ENCODE assay signal across 27 cellular contexts in the genomic region with DNA sequence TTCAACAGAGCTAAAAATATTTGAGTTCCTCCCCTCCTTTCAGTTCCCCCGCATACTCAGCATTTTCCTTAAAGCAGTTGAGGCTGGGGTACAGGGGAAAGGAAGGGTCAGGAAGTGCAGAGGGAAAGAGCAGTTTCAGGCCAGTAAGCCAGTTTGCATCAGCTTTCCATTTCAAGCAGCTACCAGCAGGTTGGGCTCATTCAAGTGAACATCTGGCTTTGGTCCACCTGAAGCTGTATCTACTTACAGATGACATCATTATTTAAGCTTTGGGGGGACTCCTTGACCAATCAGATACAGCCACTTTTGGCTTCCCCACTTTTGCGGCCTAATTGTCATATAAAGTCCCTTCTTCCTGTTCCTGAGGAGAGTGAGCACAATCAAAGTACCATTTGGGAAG.
"Had no signal": no experiment of that assay in that cellular context is flagged by ENCODE, and none has a peak within 500 bp of the region (broad histone marks: within the 10 kb centered on the region; RNA-seq: fewer than 3 reads in every experiment).

No MANE protein-coding gene starts in this region.

- H3K4me2 ChIP-seq: hepatocyte, neural progenitor cell had no signal

- FAIRE-seq: colon, frontal cortex had no signal

- H3K27ac ChIP-seq: breast epithelium, hepatocyte, left ventricle myocardium inferior, neural progenitor cell, testis, uterus had no signal

- H3K9ac ChIP-seq: neural progenitor cell had no signal

- H3K4me3 Mint-ChIP-seq: activated CD4-positive, alpha-beta T cell treated with anti-CD3 and anti-CD28 coated beads for 36 hours; activated naive CD8-positive, alpha-beta T cell treated with anti-CD3 and anti-CD28 coated beads, Interleukin-2, amount 10 ng/mL, durations not matched to agents 7 days and 5 days; activated T-cell treated with anti-CD3 and anti-CD28 coated beads, Interleukin-2, amount 50 U/mL, for 4 hours; central memory CD8-positive, alpha-beta T cell; mesothelial cell of epicardium; naive thymus-derived CD8-positive, alpha-beta T cell; neural progenitor cell; WTC11 had no signal

- H2AFZ ChIP-seq: hepatocyte, neural progenitor cell had no signal

- H3K27ac Mint-ChIP-seq: activated CD4-positive, alpha-beta T cell treated with anti-CD3 and anti-CD28 coated beads for 36 hours; activated naive CD8-positive, alpha-beta T cell treated with anti-CD3 and anti-CD28 coated beads, Interleukin-2, amount 10 ng/mL, durations not matched to agents 7 days and 5 days; activated T-helper 2 cell treated with anti-CD3 and anti-CD28 coated beads, Interferon-gamma antibody, Interleukin-2, Interleukin-4, amounts not matched to agents 10 μg/mL and 5 μg/mL and 100 μg/mL, durations not matched to agents 14 hours and 24 hours and 36 hours; mesothelial cell of epicardium; naive thymus-derived CD8-positive, alpha-beta T cell; neural progenitor cell; progenitor cell of endocrine pancreas; WTC11 had no signal

- H3K36me3 Mint-ChIP-seq: activated naive CD8-positive, alpha-beta T cell treated with anti-CD3 and anti-CD28 coated beads, Interleukin-2, amount 10 ng/mL, durations not matched to agents 7 days and 5 days; mesothelial cell of epicardium; naive thymus-derived CD8-positive, alpha-beta T cell; neural progenitor cell; WTC11 had no signal

- DNase-seq: activated CD4-positive, alpha-beta T cell treated with anti-CD3 and anti-CD28 coated beads for 36 hours; activated CD4-positive, alpha-beta T cell treated with anti-CD3 and anti-CD28 coated beads, Interleukin-2, amount 50 U/mL, for 4 hours; activated CD8-positive, alpha-beta memory T cell treated with anti-CD3 and anti-CD28 coated beads, Interleukin-2, amount 50 U/mL, for 48 hours; activated naive CD4-positive, alpha-beta T cell; activated naive CD8-positive, alpha-beta T cell treated with anti-CD3 and anti-CD28 coated beads, Interleukin-2, amount 10 ng/mL, durations not matched to agents 7 days and 5 days; activated T-cell treated with anti-CD3 and anti-CD28 coated beads, Interleukin-2, amount 50 U/mL, for 4 hours; amniotic stem cell; effector memory CD4-positive, alpha-beta T cell; glutamatergic neuron; left ventricle myocardium inferior; naive thymus-derived CD8-positive, alpha-beta T cell; retina; stimulated activated CD4-positive, alpha-beta T cell treated with anti-CD3 and anti-CD28 coated beads, Interleukin-4, amount 100 ng/mL, for 1 hour; stimulated activated naive CD4-positive, alpha-beta T cell; testis; trophoblast cell; uterus had no signal

- H3K27me3 ChIP-seq: breast epithelium, testis, uterus had no signal

- ATAC-seq: activated CD4-positive, alpha-beta T cell treated with anti-CD3 and anti-CD28 coated beads for 36 hours; activated T-cell treated with anti-CD3 and anti-CD28 coated beads, Interleukin-2, amount 50 U/mL, for 4 hours; naive thymus-derived CD8-positive, alpha-beta T cell; WTC11 had no signal

- H3K79me2 ChIP-seq: hepatocyte had no signal

- H3K9me3 Mint-ChIP-seq: activated naive CD8-positive, alpha-beta T cell treated with anti-CD3 and anti-CD28 coated beads, Interleukin-2, amount 10 ng/mL, durations not matched to agents 7 days and 5 days; activated T-cell treated with anti-CD3 and anti-CD28 coated beads, Interleukin-2, amount 50 U/mL, for 4 hours; activated T-helper 2 cell treated with anti-CD3 and anti-CD28 coated beads, Interferon-gamma antibody, Interleukin-2, Interleukin-4, amounts not matched to agents 10 μg/mL and 5 μg/mL and 100 μg/mL, durations not matched to agents 14 hours and 24 hours and 36 hours; central memory CD8-positive, alpha-beta T cell; mesothelial cell of epicardium; naive thymus-derived CD8-positive, alpha-beta T cell; neural progenitor cell had no signal

- H3K9me3 ChIP-seq: breast epithelium, testis, uterus had no signal

- H3K36me3 ChIP-seq: breast epithelium, left ventricle myocardium inferior, neural progenitor cell, uterus had no signal

- H3K4me1 ChIP-seq: breast epithelium, neural progenitor cell, testis, uterus had no signal

- H3K4me3 ChIP-seq: breast epithelium, hepatocyte, left ventricle myocardium inferior, neural progenitor cell, testis, uterus had no signal
